8 cellular contexts compared by ENCODE assay signal in the genomic region with DNA sequence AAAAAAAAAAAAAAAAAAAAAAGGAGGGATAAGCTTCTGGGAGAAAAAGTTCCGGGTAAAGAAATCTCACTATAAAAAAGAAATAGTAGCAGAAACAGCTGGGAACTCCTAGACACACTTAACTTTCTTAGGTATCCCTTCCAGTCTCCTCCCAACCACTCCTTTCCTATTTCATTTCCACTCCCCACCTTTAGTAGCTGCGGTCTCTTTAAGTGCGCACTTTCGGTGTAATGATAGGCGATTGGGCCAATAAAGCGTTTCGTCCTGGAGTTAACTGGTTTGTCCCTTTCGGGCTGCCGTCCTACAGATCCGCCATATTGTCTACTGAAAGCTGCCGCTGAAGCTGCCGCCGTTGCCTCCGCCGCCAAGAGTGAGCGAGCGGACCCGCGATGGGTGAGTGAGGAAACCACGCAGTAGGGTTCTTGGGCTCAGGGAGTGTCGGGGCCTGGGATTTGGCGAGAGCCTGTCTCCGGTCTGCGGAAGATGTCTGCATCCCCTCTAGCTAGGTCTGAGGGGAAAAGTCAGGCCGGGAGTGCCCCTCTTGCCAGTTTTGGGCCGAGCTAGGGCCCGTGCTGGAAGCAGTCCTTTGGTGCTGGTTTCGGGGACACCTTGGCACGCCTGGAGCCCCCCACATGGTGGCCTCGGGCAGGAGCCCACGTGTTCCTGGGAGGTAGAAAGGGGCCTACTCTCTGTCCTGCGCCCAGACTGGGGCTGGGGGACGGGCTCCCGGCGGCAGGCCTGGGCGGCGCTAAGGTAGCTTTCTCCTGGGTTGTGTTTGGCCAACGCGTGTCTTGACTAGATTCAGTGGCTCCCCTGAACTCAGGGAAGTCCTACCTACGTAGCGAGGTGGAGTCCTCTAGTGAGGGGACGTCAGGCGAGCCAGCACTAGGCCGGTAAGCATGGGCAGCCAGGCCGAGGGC. TPM values are rescaled to one million over a fixed set of nuclear protein-coding genes. Genes with fewer than 3 reads are reported as not detected.
DNase-seq lines count a peak whose midpoint lies in the region; ATAC-seq and TF ChIP-seq lines count a peak whose summit lies in the region.

KPNA6 (plus strand) TSS at position 315 of the 920 bp plus-strand sequence; CDS start at position 390, 75 bp downstream.

- peak within 1 kb of the TSS; percentile 74 for H3K27ac ChIP-seq in temporal lobe (ENCODE audit: low read depth, low read length)

- H3K4me1 Mint-ChIP-seq in HFFc6 (ENCODE audit: low read depth) = peaks cover 31% of the 10 kb centered on the region

- ATAC-seq in activated naive CD4-positive, alpha-beta T cell treated with anti-CD3 and anti-CD28 coated beads, Interleukin-2, amount 50 U/mL, for 72 hours = peak; percentile 78 to 80
- ATAC-seq in omental fat pad (ENCODE audit: low FRiP score) = peak; percentile 90

- no peak for TF ChIP-seq CTCF in HFFc6 (IDR thresholded peaks at IDR 0.05)
- TF ChIP-seq CTCF in omental fat pad (IDR thresholded peaks at IDR 0.05) = no peak

- peak within 1 kb of the TSS; percentile 95 for H3K4me3 Mint-ChIP-seq in HFFc6

- peaks cover 10% of the 10 kb centered on the region for H3K36me3 Mint-ChIP-seq in HFFc6 (ENCODE audit: low read depth)
- H3K36me3 Mint-ChIP-seq in activated naive CD4-positive, alpha-beta T cell treated with anti-CD3 and anti-CD28 coated beads, Interleukin-2, amount 50 U/mL, for 72 hours = peaks cover 14 to 16% of the 10 kb centered on the region in 2 donors

- no peaks in the 10 kb centered on the region for H3K9me3 Mint-ChIP-seq in HFFc6
- H3K9me3 Mint-ChIP-seq in activated naive CD4-positive, alpha-beta T cell treated with anti-CD3 and anti-CD28 coated beads, Interleukin-2, amount 50 U/mL, for 72 hours = no peaks in the 10 kb centered on the region

- peak; percentile 84 for DNase-seq in GDM1 (lab: John Stamatoyannopoulos, UW)
- DNase-seq in HFFc6 = peak; percentile 94
- DNase-seq in NCI-H1105 treated with DMSO at 0.1 percent for 48 hours (lab: John Stamatoyannopoulos, UW) = peak; percentile 96
- peak; percentile 92 for DNase-seq in SKM-1 treated with dmso at 0.1 percent for 144 hours (lab: John Stamatoyannopoulos, UW; ENCODE audit: unreplicated experiment)
- DNase-seq in activated naive CD4-positive, alpha-beta T cell treated with anti-CD3 and anti-CD28 coated beads, Interleukin-2, amount 50 U/mL, for 72 hours (ENCODE audit: low spot score in 2 of 2) = peak; percentile 88
- peak; percentile 94 for DNase-seq in glomerular visceral epithelial cell (ENCODE audit: extremely low spot score)
- DNase-seq in omental fat pad (ENCODE audit: low spot score) = peak; percentile 76

- H3K27ac Mint-ChIP-seq in HFFc6 = peak within 1 kb of the TSS; percentile 97
- peak within 1 kb of the TSS; percentile 97 to 99 for H3K27ac Mint-ChIP-seq in activated naive CD4-positive, alpha-beta T cell treated with anti-CD3 and anti-CD28 coated beads, Interleukin-2, amount 50 U/mL, for 72 hours

- H3K27me3 Mint-ChIP-seq in HFFc6 (ENCODE audit: insufficient read depth) = no peaks in the 10 kb centered on the region

RNA-seq across cellular contexts. Expression of gene KPNA6, which starts in this region (rescaled TPM):
- 100 to 1,000 TPM; 116 to 132 (median 122) TPM for total RNA-seq in HFFc6 (2021; fragmentation: NEBNext Ultra II Directional; extraction: Animal tissue kit (Norgen Biotek cat#: 25700))
- total RNA-seq in activated naive CD4-positive, alpha-beta T cell treated with anti-CD3 and anti-CD28 coated beads, Interleukin-2, amount 50 U/mL, for 72 hours = 100 to 1,000 TPM in 1 of 2 donors, 10 to 100 TPM in 1; 62.0 to 103 TPM
- 10 to 100 TPM; 35.3 to 51.2 (median 39.1) TPM for total RNA-seq in omental fat pad
- 26.3 TPM for total RNA-seq in temporal lobe

Comparison
In these comparisons a context has a peak if more than half of its experiments do, and no peak if none do; other contexts are left out.
1. Peak in every context shown above with its lines: DNase-seq, ATAC-seq and H3K27ac ChIP-seq.